In genomic region chr11:100855466-100856067, GRCh38 we compare ENCODE assay signal across 9 cellular contexts.
DNase-seq lines count a peak whose midpoint lies in the region; ATAC-seq and TF ChIP-seq lines count a peak whose summit lies in the region.
"Had no signal": no experiment of that assay in that cellular context is flagged by ENCODE, and none has a peak within 500 bp of the region (broad histone marks: within the 10 kb centered on the region; RNA-seq: fewer than 3 reads in every experiment).

No MANE protein-coding gene starts in this region.

- H3K4me3 ChIP-seq in neural progenitor cell = no peak overlapping the region
- H3K4me3 ChIP-seq: SJSA1 had no signal

- DNase-seq in G401 (ENCODE audit: low spot score) (peak; percentile 63), NOMO-1 (lab: John Stamatoyannopoulos, UW; ENCODE audit: unreplicated experiment in 2 of 2) (peak; percentile 12 to 55), dedifferentiated amniotic fluid mesenchymal stem cell (ENCODE audit: extremely low spot score) (peak; percentile 65), neural progenitor cell (ENCODE audit: low spot score) (peak; percentile 60)
- DNase-seq in activated T-cell treated with anti-CD3 and anti-CD28 coated beads, Interleukin-2, amount 50 U/mL, for 24 hours = no peak
- no peak for DNase-seq in effector memory CD8-positive, alpha-beta T cell

- H3K9me3 ChIP-seq in neural progenitor cell (ENCODE audit: low read depth) = no peaks in the 10 kb centered on the region
- H3K9me3 ChIP-seq: SJSA1 had no signal

- no peaks in the 10 kb centered on the region for H3K27me3 Mint-ChIP-seq in neural progenitor cell (ENCODE audit: insufficient read depth, low read depth)
- H3K27me3 Mint-ChIP-seq in activated T-cell treated with anti-CD3 and anti-CD28 coated beads, Interleukin-2, amount 50 U/mL, for 24 hours = no peaks in the 10 kb centered on the region
- H3K27me3 Mint-ChIP-seq in effector memory CD8-positive, alpha-beta T cell = no peaks in the 10 kb centered on the region

- peaks cover 15% of the 10 kb centered on the region for H3K4me1 Mint-ChIP-seq in neural progenitor cell
- no peaks in the 10 kb centered on the region for H3K4me1 Mint-ChIP-seq in activated T-cell treated with anti-CD3 and anti-CD28 coated beads, Interleukin-2, amount 50 U/mL, for 24 hours (ENCODE audit: low read depth)
- H3K4me1 Mint-ChIP-seq in effector memory CD8-positive, alpha-beta T cell (ENCODE audit: low read depth in 2 of 2) = no peaks in the 10 kb centered on the region

- no peak overlapping the region for H3K4me3 Mint-ChIP-seq in neural progenitor cell
- no peak overlapping the region for H3K4me3 Mint-ChIP-seq in activated T-cell treated with anti-CD3 and anti-CD28 coated beads, Interleukin-2, amount 50 U/mL, for 24 hours
- no peak overlapping the region for H3K4me3 Mint-ChIP-seq in effector memory CD8-positive, alpha-beta T cell

- no peak overlapping the region for H3K27ac ChIP-seq in neural progenitor cell
- H3K27ac ChIP-seq: SJSA1 had no signal

- in situ Hi-C loops in G401 (cut with HindIII; ENCODE audit: low sequenced_read_pairs) = no loop called here

- peaks cover 34% of the 10 kb centered on the region for H3K4me1 ChIP-seq in neural progenitor cell

- no peak overlapping the region for H3K27ac Mint-ChIP-seq in neural progenitor cell
- no peak overlapping the region for H3K27ac Mint-ChIP-seq in activated T-cell treated with anti-CD3 and anti-CD28 coated beads, Interleukin-2, amount 50 U/mL, for 24 hours
- no peak overlapping the region for H3K27ac Mint-ChIP-seq in effector memory CD8-positive, alpha-beta T cell

- H3K79me2 ChIP-seq in neural progenitor cell (ENCODE audit: low read depth) = no peaks in the 10 kb centered on the region

- H3K9ac ChIP-seq in neural progenitor cell = no peak overlapping the region

- ATAC-seq in HG03060 (IDR thresholded peaks at IDR 0.05; ENCODE audit: low read depth, unreplicated experiment) (peak; percentile 55), HG02973 (IDR thresholded peaks at IDR 0.05; ENCODE audit: unreplicated experiment) (no peak)
- ATAC-seq in effector memory CD8-positive, alpha-beta T cell (replicated peaks) = no peak

- H3K36me3 Mint-ChIP-seq in neural progenitor cell = no peaks in the 10 kb centered on the region
- H3K36me3 Mint-ChIP-seq in activated T-cell treated with anti-CD3 and anti-CD28 coated beads, Interleukin-2, amount 50 U/mL, for 24 hours (ENCODE audit: low read depth) = no peaks in the 10 kb centered on the region
- no peaks in the 10 kb centered on the region for H3K36me3 Mint-ChIP-seq in effector memory CD8-positive, alpha-beta T cell (ENCODE audit: insufficient read depth)

- peak overlapping the region; percentile 43 for H3K4me2 ChIP-seq in neural progenitor cell

- peaks cover 3% of the 10 kb centered on the region for H3F3A ChIP-seq in neural progenitor cell (ENCODE audit: low read depth)

- no peak overlapping the region for H2AFZ ChIP-seq in neural progenitor cell (replicated peaks)

- no peaks in the 10 kb centered on the region for H3K36me3 ChIP-seq in neural progenitor cell
- H3K36me3 ChIP-seq: SJSA1 had no signal

- peak; percentile 83 for TF ChIP-seq CTCF in neural progenitor cell (IDR thresholded peaks at IDR 0.05)

- no peaks in the 10 kb centered on the region for H4K20me1 ChIP-seq in neural progenitor cell (ENCODE audit: low read depth)

- no peaks in the 10 kb centered on the region for H3K27me3 ChIP-seq in neural progenitor cell
- H3K27me3 ChIP-seq: SJSA1 had no signal

- H3K9me3 Mint-ChIP-seq in neural progenitor cell = no peaks in the 10 kb centered on the region
- H3K9me3 Mint-ChIP-seq in activated T-cell treated with anti-CD3 and anti-CD28 coated beads, Interleukin-2, amount 50 U/mL, for 24 hours = peaks cover 2% of the 10 kb centered on the region
- H3K9me3 Mint-ChIP-seq in effector memory CD8-positive, alpha-beta T cell = peaks cover under 1 to 10% of the 10 kb centered on the region in 2 donors

Comparison
In these comparisons a context has a peak if more than half of its experiments do, and no peak if none do; other contexts are left out.
1. DNase-seq: peak in G401 (single experiment), NOMO-1 (2 of 2), dedifferentiated amniotic fluid mesenchymal stem cell (single experiment) and neural progenitor cell (single experiment); none in activated T-cell treated with anti-CD3 and anti-CD28 coated beads, Interleukin-2, amount 50 U/mL, for 24 hours (single experiment) and effector memory CD8-positive, alpha-beta T cell (0 of 3).